ENCODE assay signal across 8 cellular contexts in the genomic region with DNA sequence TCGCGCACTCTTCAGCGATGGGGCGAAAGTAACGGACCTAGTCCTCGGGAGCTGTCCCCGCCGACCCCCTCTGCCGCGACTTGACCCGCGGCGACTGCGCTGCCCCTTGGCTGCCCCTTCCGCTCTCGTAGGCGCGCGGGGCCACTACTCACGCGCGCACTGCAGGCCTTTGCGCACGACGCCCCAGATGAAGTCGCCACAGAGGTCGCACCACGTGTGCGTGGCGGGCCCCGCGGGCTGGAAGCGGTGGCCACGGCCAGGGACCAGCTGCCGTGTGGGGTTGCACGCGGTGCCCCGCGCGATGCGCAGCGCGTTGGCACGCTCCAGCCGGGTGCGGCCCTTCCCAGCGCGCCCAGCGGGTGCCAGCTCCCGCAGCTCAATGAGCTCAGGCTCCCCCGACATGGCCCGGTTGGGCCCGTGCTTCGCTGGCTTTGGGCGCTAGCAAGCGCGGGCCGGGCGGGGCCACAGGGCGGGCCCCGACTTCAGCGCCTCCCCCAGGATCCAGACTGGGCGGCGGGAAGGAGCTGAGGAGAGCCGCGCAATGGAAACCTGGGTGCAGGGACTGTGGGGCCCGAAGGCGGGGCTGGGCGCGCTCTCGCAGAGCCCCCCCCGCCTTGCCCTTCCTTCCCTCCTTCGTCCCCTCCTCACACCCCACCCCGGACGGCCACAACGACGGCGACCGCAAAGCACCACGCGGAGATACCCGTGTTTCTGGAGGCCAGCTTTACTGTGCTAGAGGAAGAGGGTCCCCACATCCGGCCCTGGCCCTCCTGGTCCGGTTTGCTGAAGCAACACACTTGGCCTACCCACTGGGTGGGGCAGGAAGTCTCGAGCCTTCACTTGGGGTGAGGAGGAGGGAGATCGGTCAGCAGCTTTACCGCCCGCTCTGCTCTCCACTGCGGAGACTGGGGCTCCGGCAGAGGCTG. TPM values are rescaled to one million over a fixed set of nuclear protein-coding genes. Genes with fewer than 3 reads are reported as not detected.
A peak's percentile ranks its signal among the peaks of the same experiment; 100 is the strongest.
DNase-seq lines count a peak whose midpoint lies in the region; ATAC-seq, FAIRE-seq and TF ChIP-seq lines count a peak whose summit lies in the region.

A gene with protein sequence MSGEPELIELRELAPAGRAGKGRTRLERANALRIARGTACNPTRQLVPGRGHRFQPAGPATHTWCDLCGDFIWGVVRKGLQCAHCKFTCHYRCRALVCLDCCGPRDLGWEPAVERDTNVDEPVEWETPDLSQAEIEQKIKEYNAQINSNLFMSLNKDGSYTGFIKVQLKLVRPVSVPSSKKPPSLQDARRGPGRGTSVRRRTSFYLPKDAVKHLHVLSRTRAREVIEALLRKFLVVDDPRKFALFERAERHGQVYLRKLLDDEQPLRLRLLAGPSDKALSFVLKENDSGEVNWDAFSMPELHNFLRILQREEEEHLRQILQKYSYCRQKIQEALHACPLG (minus strand): TSS at position 433 of the 926 bp plus-strand sequence. CDS start 31 bp downstream, at position 402.

- no peaks in the 10 kb centered on the region for H3K9me3 ChIP-seq in OCI-LY1 (ENCODE audit: low read length)

- no peaks in the 10 kb centered on the region for H3K27me3 ChIP-seq in OCI-LY1 (ENCODE audit: insufficient read depth, low read length)

- peaks cover 20% of the 10 kb centered on the region for H3K4me1 Mint-ChIP-seq in glutamatergic neuron (ENCODE audit: low read depth, unreplicated experiment)
- peaks cover 15% of the 10 kb centered on the region for H3K4me1 Mint-ChIP-seq in progenitor cell of endocrine pancreas (ENCODE audit: low read depth)

- H3K4me3 Mint-ChIP-seq in glutamatergic neuron (ENCODE audit: unreplicated experiment) (peak within 1 kb of the TSS; percentile 69), progenitor cell of endocrine pancreas (ENCODE audit: low read depth) (peak within 1 kb of the TSS; percentile 93)

- peaks cover 52% of the 10 kb centered on the region for H3K4me1 ChIP-seq in OCI-LY1 (ENCODE audit: insufficient read depth, low read length, severe bottlenecking)

- peaks cover 32% of the 10 kb centered on the region for H3K27me3 Mint-ChIP-seq in glutamatergic neuron (ENCODE audit: unreplicated experiment)
- H3K27me3 Mint-ChIP-seq in progenitor cell of endocrine pancreas, result peaks cover 59% of the 10 kb centered on the region

- DNase-seq in GM18507 (ENCODE audit: extremely low spot score, insufficient read length, low read depth) (peak; percentile 65), activated gamma-delta T cell (lab: John Stamatoyannopoulos, UW) (peak; percentile 66), glutamatergic neuron (no peak), progenitor cell of endocrine pancreas (ENCODE audit: low spot score, unreplicated experiment) (no peak), T1000 (lab: John Stamatoyannopoulos, UW) (no peak)

- 0 out of 2 replicates have a peak, but pooled peaks cover 5% of the 10 kb centered on the region for H3F3A ChIP-seq in OCI-LY1 (ENCODE audit: insufficient read depth, low read length)

- H3K79me2 ChIP-seq in OCI-LY1 (ENCODE audit: insufficient read depth, low read length), result peaks cover 12% of the 10 kb centered on the region

- H3K27ac Mint-ChIP-seq in glutamatergic neuron (ENCODE audit: unreplicated experiment) (no peak within 1 kb of the TSS), progenitor cell of endocrine pancreas (no peak within 1 kb of the TSS)

- FAIRE-seq in GM18507 (lab: Jason Lieb, UNC), result peak; percentile 88

- no peak for ATAC-seq in GM21515 (IDR thresholded peaks at IDR 0.05; ENCODE audit: unreplicated experiment)
- ATAC-seq in HG02938 (IDR thresholded peaks at IDR 0.05; ENCODE audit: unreplicated experiment), result no peak

- no peaks in the 10 kb centered on the region for H4K20me1 ChIP-seq in OCI-LY1 (ENCODE audit: insufficient read depth, low read length)

- H3K9me2 ChIP-seq in OCI-LY1 (ENCODE audit: low read depth, low read length), result no peaks in the 10 kb centered on the region

- H2AFZ ChIP-seq in OCI-LY1 (ENCODE audit: low read length), result no peak within 1 kb of the TSS

- TF ChIP-seq CTCF in OCI-LY1 (IDR thresholded peaks at IDR 0.05; ENCODE audit: low read length), result no peak
- no peak for TF ChIP-seq CTCF in glutamatergic neuron (IDR thresholded peaks at IDR 0.05; ENCODE audit: partially characterized antibody, unreplicated experiment)
- no peak for TF ChIP-seq CTCF in progenitor cell of endocrine pancreas (IDR thresholded peaks at IDR 0.05; ENCODE audit: unreplicated experiment)

- no peak within 1 kb of the TSS for H3K27ac ChIP-seq in OCI-LY1 (ENCODE audit: low read depth, low read length, poor library complexity, severe bottlenecking)

- peak within 1 kb of the TSS; percentile 76 for H3K4me2 ChIP-seq in OCI-LY1 (ENCODE audit: low read length)

- H3K36me3 Mint-ChIP-seq in glutamatergic neuron (ENCODE audit: unreplicated experiment) (peaks cover 4% of the 10 kb centered on the region), progenitor cell of endocrine pancreas (ENCODE audit: insufficient read depth) (no peaks in the 10 kb centered on the region)

- H3K9me3 Mint-ChIP-seq in glutamatergic neuron (ENCODE audit: unreplicated experiment) (peaks cover 21% of the 10 kb centered on the region), progenitor cell of endocrine pancreas (ENCODE audit: low read depth) (no peaks in the 10 kb centered on the region)

- H3K4me3 ChIP-seq in OCI-LY1 (ENCODE audit: low read depth, low read length, poor library complexity, severe bottlenecking), result peak within 1 kb of the TSS; percentile 58

- H3K9ac ChIP-seq in OCI-LY1 (ENCODE audit: low read length), result peak within 1 kb of the TSS; percentile 53

- H3K36me3 ChIP-seq in OCI-LY1 (ENCODE audit: insufficient read depth, low read length), result peaks cover 4% of the 10 kb centered on the region; the same call in 1 of the 2 replicates

RNA-seq across cellular contexts. Expression of the gene that starts here (rescaled TPM):
- total RNA-seq in glutamatergic neuron (ENCODE audit: unreplicated experiment) (27.8 TPM), progenitor cell of endocrine pancreas (11.7 and 13.9 TPM in 2 replicates)

Comparison
In these comparisons a context has a peak if more than half of its experiments do, and no peak if none do; other contexts are left out.
1. DNase-seq: peak in GM18507 (single experiment) and activated gamma-delta T cell (single experiment); none in glutamatergic neuron (single experiment), progenitor cell of endocrine pancreas (single experiment) and T1000 (single experiment).